In genomic region chr11:119315139-119316016, GRCh38 we compare ENCODE assay signal across 1 cellular context.
A peak's percentile ranks its signal among the peaks of the same experiment; 100 is the strongest.
TF ChIP-seq lines count a peak whose summit lies in the region.

No MANE protein-coding gene starts in this region.

TF ChIP-seq in HepG2, 621 proteins besides CTCF, POLR2A, EP300 and RAD21 (continued from another document):
- no peak for TF ChIP-seq ZFP36 (IDR thresholded peaks at IDR 0.05; ENCODE audit: borderline replicate concordance, low read depth, low read length, partially characterized antibody)
- no peak for TF ChIP-seq ERF (CRISPR knock-in tag; IDR thresholded peaks at IDR 0.05)
- TF ChIP-seq HNRNPL (IDR thresholded peaks at IDR 0.05; ENCODE audit: low read depth, low read length) = peak; percentile 90
- no peak for TF ChIP-seq ETS1 (CRISPR knock-in tag; IDR thresholded peaks at IDR 0.05)
- peak; percentile 48; the same call in 1 of the 2 replicates for TF ChIP-seq HIC2 (CRISPR knock-in tag; IDR thresholded peaks at IDR 0.05; ENCODE audit: low read depth)
- no peak for TF ChIP-seq CENPT (CRISPR knock-in tag; IDR thresholded peaks at IDR 0.05; ENCODE audit: low read depth)
- no peak for TF ChIP-seq ZEB1 (IDR thresholded peaks at IDR 0.05; ENCODE audit: insufficient replicate concordance, low read depth)
- no peak for TF ChIP-seq ZNF180 (CRISPR knock-in tag; IDR thresholded peaks at IDR 0.05; ENCODE audit: borderline replicate concordance, low read depth)
- no peak for TF ChIP-seq TBX3 (IDR thresholded peaks at IDR 0.05; ENCODE audit: borderline replicate concordance)
